ENCODE assay signal across 27 cellular contexts in the genomic region with DNA sequence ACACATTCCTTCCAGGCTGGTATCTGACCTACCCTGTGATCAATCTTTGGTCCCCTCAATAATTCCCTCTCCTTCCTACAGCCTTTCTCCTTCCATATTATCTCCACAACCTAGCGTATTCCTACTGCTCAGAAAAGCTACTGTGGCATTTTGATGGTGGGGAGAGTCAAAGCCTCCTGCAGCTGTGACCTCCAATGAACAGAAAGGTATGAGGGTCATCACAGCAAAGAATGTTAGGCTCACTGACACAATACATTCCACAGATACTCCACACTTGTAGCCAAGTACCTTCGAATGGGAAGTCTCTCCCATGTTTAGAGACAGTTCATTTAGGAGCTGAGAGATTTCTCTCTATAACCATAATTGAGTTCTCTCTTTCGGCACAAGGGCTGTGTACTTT. TPM values are rescaled to one million over a fixed set of nuclear protein-coding genes. Genes with fewer than 3 reads are reported as not detected.
"Had no signal": no experiment of that assay in that cellular context is flagged by ENCODE, and none has a peak within 500 bp of the region (broad histone marks: within the 10 kb centered on the region; RNA-seq: fewer than 3 reads in every experiment).

No MANE protein-coding gene starts in this region.

- H3K4me1 Mint-ChIP-seq: activated CD4-positive, alpha-beta memory T cell treated with anti-CD3 and anti-CD28 coated beads, Interleukin-2, amount 10 ng/mL, durations not matched to agents 7 days and 5 days; activated CD4-positive, alpha-beta T cell treated with anti-CD3 and anti-CD28 coated beads, Interleukin-2, amount 10 ng/mL, durations not matched to agents 24 days and 14 days; activated naive CD4-positive, alpha-beta T cell treated with anti-CD3 and anti-CD28 coated beads, Interleukin-2, amount 10 ng/mL, durations not matched to agents 7 days and 5 days; stimulated activated naive B cell treated with anti-CD40 and anti-IgM and Interleukin-4, amounts not matched to agents 10 μg/mL and 1 μg/mL and 100 μg/mL, for 72 hours had no signal

- FAIRE-seq: colon, frontal cortex had no signal

- H3K4me3 ChIP-seq: dorsolateral prefrontal cortex, esophagus muscularis mucosa, hepatocyte, mucosa of descending colon, sigmoid colon, thoracic aorta, upper lobe of right lung had no signal

- H3K4me3 Mint-ChIP-seq: activated CD4-positive, alpha-beta memory T cell treated with anti-CD3 and anti-CD28 coated beads, Interleukin-2, amount 10 ng/mL, durations not matched to agents 7 days and 5 days; activated CD4-positive, alpha-beta T cell treated with anti-CD3 and anti-CD28 coated beads, Interleukin-2, amount 10 ng/mL, durations not matched to agents 24 days and 14 days; activated naive CD4-positive, alpha-beta T cell treated with anti-CD3 and anti-CD28 coated beads, Interleukin-2, amount 10 ng/mL, durations not matched to agents 7 days and 5 days; activated T-cell treated with anti-CD3 and anti-CD28 coated beads, Interleukin-2, amount 50 U/mL, for 72 hours; brain; effector memory CD8-positive, alpha-beta T cell; stimulated activated naive B cell treated with anti-CD40 and anti-IgM and Interleukin-4, amounts not matched to agents 10 μg/mL and 1 μg/mL and 100 μg/mL, for 72 hours; T-helper 1 cell treated with Interleukin-12 subunit alpha and Interleukin-12 subunit beta and Interleukin-4 antibody, amounts not matched to agents 30 μg/mL and 1 μg/mL, for 36 hours had no signal

- H3K36me3 ChIP-seq: sigmoid colon, thoracic aorta, upper lobe of right lung had no signal

- H3K4me2 ChIP-seq: hepatocyte had no signal

- H3K9me3 Mint-ChIP-seq: activated CD4-positive, alpha-beta memory T cell treated with anti-CD3 and anti-CD28 coated beads, Interleukin-2, amount 10 ng/mL, durations not matched to agents 7 days and 5 days; activated naive CD4-positive, alpha-beta T cell treated with anti-CD3 and anti-CD28 coated beads, Interleukin-2, amount 10 ng/mL, durations not matched to agents 7 days and 5 days; activated T-cell treated with anti-CD3 and anti-CD28 coated beads, Interleukin-2, amount 50 U/mL, for 72 hours; brain; stimulated activated naive B cell treated with anti-CD40 and anti-IgM and Interleukin-4, amounts not matched to agents 10 μg/mL and 1 μg/mL and 100 μg/mL, for 72 hours; T-helper 1 cell treated with Interleukin-12 subunit alpha and Interleukin-12 subunit beta and Interleukin-4 antibody, amounts not matched to agents 30 μg/mL and 1 μg/mL, for 36 hours had no signal

- H3K27ac ChIP-seq: dorsolateral prefrontal cortex, esophagus muscularis mucosa, hepatocyte, sigmoid colon, thoracic aorta, upper lobe of right lung had no signal

- H3K36me3 Mint-ChIP-seq: stimulated activated naive B cell treated with anti-CD40 and anti-IgM and Interleukin-4, amounts not matched to agents 10 μg/mL and 1 μg/mL and 100 μg/mL, for 72 hours had no signal

- H3K27ac Mint-ChIP-seq: activated CD4-positive, alpha-beta memory T cell treated with anti-CD3 and anti-CD28 coated beads, Interleukin-2, amount 10 ng/mL, durations not matched to agents 7 days and 5 days; activated CD4-positive, alpha-beta T cell treated with anti-CD3 and anti-CD28 coated beads, Interleukin-2, amount 10 ng/mL, durations not matched to agents 24 days and 14 days; activated naive CD4-positive, alpha-beta T cell treated with anti-CD3 and anti-CD28 coated beads, Interleukin-2, amount 10 ng/mL, durations not matched to agents 7 days and 5 days; activated T-cell treated with anti-CD3 and anti-CD28 coated beads, Interleukin-2, amount 50 U/mL, for 72 hours; brain; effector memory CD8-positive, alpha-beta T cell; stimulated activated naive B cell treated with anti-CD40 and anti-IgM and Interleukin-4, amounts not matched to agents 10 μg/mL and 1 μg/mL and 100 μg/mL, for 72 hours; T-helper 1 cell treated with Interleukin-12 subunit alpha and Interleukin-12 subunit beta and Interleukin-4 antibody, amounts not matched to agents 30 μg/mL and 1 μg/mL, for 36 hours had no signal

- H3K9me3 ChIP-seq: esophagus muscularis mucosa, mucosa of descending colon, sigmoid colon, thoracic aorta, upper lobe of right lung had no signal

- ATAC-seq: activated T-cell treated with anti-CD3 and anti-CD28 coated beads, Interleukin-2, amount 50 U/mL, for 72 hours; effector memory CD8-positive, alpha-beta T cell; left cardiac atrium; mucosa of descending colon; upper lobe of right lung had no signal

- H2AFZ ChIP-seq: hepatocyte had no signal

- DNase-seq: activated CD4-positive, alpha-beta memory T cell treated with anti-CD3 and anti-CD28 coated beads, Interleukin-2, amount 10 ng/mL, durations not matched to agents 7 days and 5 days; activated CD4-positive, alpha-beta T cell treated with anti-CD3 and anti-CD28 coated beads, Interleukin-2, amount 10 ng/mL, durations not matched to agents 24 days and 14 days; activated CD4-positive, CD25-positive, alpha-beta regulatory T cell; activated effector memory CD4-positive, alpha-beta T cell treated with Interleukin-2 at 50 U/mL for 16 hours; activated naive CD4-positive, alpha-beta T cell treated with anti-CD3 and anti-CD28 coated beads, Interleukin-2, amount 10 ng/mL, durations not matched to agents 7 days and 5 days; activated T-cell treated with anti-CD3 and anti-CD28 coated beads, Interleukin-2, amount 50 U/mL, for 72 hours; anterior cingulate cortex; caudate nucleus; dorsolateral prefrontal cortex; effector memory CD8-positive, alpha-beta T cell; glutamatergic neuron; left cardiac atrium; mucosa of descending colon; retina; sigmoid colon; stimulated activated CD4-positive, alpha-beta T cell treated with anti-CD3 and anti-CD28 coated beads, Interleukin-2, amount 100 ng/mL, for 48 hours; stimulated activated CD8-positive, alpha-beta memory T cell treated with anti-CD3 and anti-CD28 coated beads, Interleukin-4, amount 100 ng/mL, for 48 hours; stimulated activated naive B cell treated with anti-CD40 and anti-IgM and Interleukin-4, amounts not matched to agents 10 μg/mL and 1 μg/mL and 100 μg/mL, for 72 hours; T1000; upper lobe of right lung had no signal

RNA-seq across cellular contexts. Expression of a gene that starts 5.9 kb away (rescaled TPM):
- total RNA-seq: activated CD4-positive, alpha-beta memory T cell treated with anti-CD3 and anti-CD28 coated beads, Interleukin-2, amount 10 ng/mL, durations not matched to agents 7 days and 5 days; activated CD4-positive, alpha-beta T cell treated with anti-CD3 and anti-CD28 coated beads, Interleukin-2, amount 10 ng/mL, durations not matched to agents 24 days and 14 days had no signal
